8 cellular contexts compared by ENCODE assay signal in the genomic region with DNA sequence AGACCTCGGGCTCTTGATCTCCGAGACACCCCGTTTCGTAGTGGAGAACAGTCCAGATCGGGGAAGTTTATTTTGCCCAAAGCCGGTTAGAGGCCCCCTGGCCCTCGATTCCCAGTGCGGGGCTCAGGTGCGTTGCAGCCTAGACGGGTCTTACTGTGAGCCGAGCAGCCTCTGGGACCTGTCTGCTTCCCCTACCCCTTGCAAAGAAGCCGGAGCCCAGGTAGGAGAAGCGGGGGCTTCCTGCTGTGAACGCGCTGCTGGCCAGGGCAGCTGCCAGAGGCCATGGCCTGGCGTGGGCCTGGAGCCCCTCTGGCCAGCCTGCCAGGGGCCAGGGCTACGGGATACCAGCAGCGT. TPM values are rescaled to one million over a fixed set of nuclear protein-coding genes. Genes with fewer than 3 reads are reported as not detected.
DNase-seq lines count a peak whose midpoint lies in the region; ATAC-seq, FAIRE-seq and TF ChIP-seq lines count a peak whose summit lies in the region.

No MANE protein-coding gene starts in this region.

- H4K20me1 ChIP-seq in PC-3 (ENCODE audit: low read length) = peaks cover 3% of the 10 kb centered on the region; the same call in 1 of the 2 replicates
- no peaks in the 10 kb centered on the region for H4K20me1 ChIP-seq in endothelial cell of umbilical vein (replicated peaks; ENCODE audit: control insufficient read depth, extremely low read depth, insufficient read depth, low read length)

- H3K27ac ChIP-seq in PC-3 (ENCODE audit: low read length) = peak overlapping the region; percentile 73
- H3K27ac ChIP-seq in endothelial cell of umbilical vein (ENCODE audit: insufficient read depth, low read depth, low read length) = peak overlapping the region; percentile 39
- peak overlapping the region; percentile 44 to 86 (median 62) for H3K27ac ChIP-seq in pancreas

- H3K4me3 ChIP-seq in PC-3 (ENCODE audit: low read length) (peak overlapping the region; percentile 70), endothelial cell of umbilical vein (replicated peaks in 1 of 3; ENCODE audit: insufficient read depth in 1 of 3, low read depth in 1 of 3, low read length in 3 of 3) (peak overlapping the region; percentile 52 to 77 (median 65)), pancreas (peak overlapping the region; percentile 68 to 95 (median 82))

- DNase-seq in Caki2 (ENCODE audit: low read depth) (peak; percentile 53), PC-3 (no peak), endothelial cell of umbilical vein (ENCODE audit: low read depth, low spot score) (peak; percentile 16), pancreas (peak in 1 of 6 donors; percentile 36), DMS 273 (lab: John Stamatoyannopoulos, UW; ENCODE audit: unreplicated experiment) (no peak), COR-L47 (lab: John Stamatoyannopoulos, UW) (no peak), NCI-H2107 (lab: John Stamatoyannopoulos, UW) (no peak)

- in situ Hi-C loops in Caki2 (cut with HindIII; ENCODE audit: low pct_unique_long_range_greater_than_20kb, low sequenced_read_pairs) = no loop called here

- H3K9me2 ChIP-seq in PC-3 (replicated peaks; ENCODE audit: low read length) = no peaks in the 10 kb centered on the region

- H3K36me3 ChIP-seq in PC-3 (ENCODE audit: low read depth, low read length) (no peaks in the 10 kb centered on the region), endothelial cell of umbilical vein (ENCODE audit: control insufficient read depth in 2 of 2, extremely low read depth in 1 of 2, insufficient read depth in 2 of 2, low read length in 2 of 2) (peaks cover 0 to 5% of the 10 kb centered on the region in 2 experiments), pancreas (no peaks in the 10 kb centered on the region)

- no peak for TF ChIP-seq POLR2A in endothelial cell of umbilical vein (IDR thresholded peaks at IDR 0.05; ENCODE audit: low read depth, low read length)

- H3K9ac ChIP-seq in PC-3 (ENCODE audit: low read length) = peak overlapping the region; percentile 89
- peak overlapping the region; percentile 72 for H3K9ac ChIP-seq in endothelial cell of umbilical vein (replicated peaks; ENCODE audit: extremely low read depth, insufficient read depth, low read length)

- H3K9me3 ChIP-seq in PC-3 (ENCODE audit: low read length) (no peaks in the 10 kb centered on the region), endothelial cell of umbilical vein (replicated peaks; ENCODE audit: control insufficient read depth, insufficient read depth, low read length) (no peaks in the 10 kb centered on the region), pancreas (no peaks in the 10 kb centered on the region)

- dilution Hi-C loops in endothelial cell of umbilical vein (cut with MboI; ENCODE audit: extremely low pct_ligation_motif_present, low sequenced_read_pairs) = no loop called here

- peak; percentile 19 for ATAC-seq in PC-3
- peak in 2 of 4 donors; percentile 2 to 3 for ATAC-seq in pancreas
- no peak for ATAC-seq in HG02973 (IDR thresholded peaks at IDR 0.05; ENCODE audit: unreplicated experiment)

- CTCF ChIA-PET in PC-3 (lab: Charles Lee) = no interaction called here
- CTCF ChIA-PET in endothelial cell of umbilical vein (lab: Charles Lee) = interaction anchor here (1.2 kb wide), 1 partner anchor 36 kb away, joined by 3 read pairs; no protein-coding TSS in a partner anchor

- H3K79me2 ChIP-seq in PC-3 (ENCODE audit: low read length) (peaks cover 54% of the 10 kb centered on the region), endothelial cell of umbilical vein (ENCODE audit: control insufficient read depth, insufficient read depth, low read length) (peaks cover 52% of the 10 kb centered on the region)

- POLR2A ChIA-PET in PC-3 (lab: Charles Lee; ENCODE audit: unreplicated experiment) (no interaction called here), endothelial cell of umbilical vein (lab: Charles Lee) (no interaction called here)

- WGBS in pancreas, 2 donors = 7 to 9% methylated on average over 18 of the region's 18 CpGs

- TF ChIP-seq CTCF in PC-3 (conservative IDR thresholded peaks at IDR 0.05; ENCODE audit: low read depth, low read length) = no peak
- TF ChIP-seq CTCF in endothelial cell of umbilical vein (IDR thresholded peaks at IDR 0.05; ENCODE audit: extremely low read depth in 1 of 2, insufficient read depth in 1 of 2, low read depth in 1 of 2, low read length in 2 of 2) = no peak
- no peak for TF ChIP-seq CTCF in pancreas (IDR thresholded peaks at IDR 0.05)

- H3K4me2 ChIP-seq in PC-3 (ENCODE audit: low read length) (peak overlapping the region; percentile 86), endothelial cell of umbilical vein (ENCODE audit: insufficient read depth, low read length) (peak overlapping the region; percentile 74)

- BruUV-seq in PC-3 (replicated peaks; lab: Mats Ljungman, UMichigan) (TSS peak; percentile 85), endothelial cell of umbilical vein (replicated peaks; lab: Mats Ljungman, UMichigan) (no TSS peak)

- peaks cover 13% of the 10 kb centered on the region; the same call in 1 of the 2 replicates for H3K4me1 ChIP-seq in PC-3 (ENCODE audit: insufficient read depth, low read length)
- peaks cover 3% of the 10 kb centered on the region for H3K4me1 ChIP-seq in endothelial cell of umbilical vein (ENCODE audit: control insufficient read depth, extremely low read depth, insufficient read depth, low read length)
- H3K4me1 ChIP-seq in pancreas = peaks cover 0 to 3% (median 0%) of the 10 kb centered on the region in 3 donors

- no peaks in the 10 kb centered on the region for H3F3A ChIP-seq in PC-3 (ENCODE audit: low read length, unreplicated experiment)

- H3K27me3 ChIP-seq in PC-3 (ENCODE audit: low read length) = no peaks in the 10 kb centered on the region
- no peaks in the 10 kb centered on the region for H3K27me3 ChIP-seq in endothelial cell of umbilical vein (ENCODE audit: control insufficient read depth in 2 of 2, insufficient read depth in 2 of 2, low read length in 2 of 2)
- H3K27me3 ChIP-seq in pancreas = no peaks in the 10 kb centered on the region

- no peaks in the 10 kb centered on the region for H3K9me1 ChIP-seq in endothelial cell of umbilical vein (replicated peaks; ENCODE audit: control insufficient read depth, extremely low read depth, insufficient read depth, low read length)

- H2AFZ ChIP-seq in PC-3 (ENCODE audit: low read length) (peak overlapping the region; percentile 75; the same call in 1 of the 2 replicates), endothelial cell of umbilical vein (ENCODE audit: low read depth, low read length) (peak overlapping the region; percentile 60)

- intact Hi-C loops in PC-3 (cut with micrococcal nuclease) = no loop called here
- intact Hi-C loops in endothelial cell of umbilical vein (cut with micrococcal nuclease) = loop anchor here (2.0 kb wide), 1 partner anchor 35 kb away; a partner anchor contains a TSS
- intact Hi-C loops in pancreas (cut with DNase I) = no loop called here

- FAIRE-seq in endothelial cell of umbilical vein (lab: Jason Lieb, UNC) (no peak), pancreas (lab: Jason Lieb, UNC) (no peak)

RNA-seq across cellular contexts. Expression of a gene that starts 0.6 kb away (rescaled TPM):
- total RNA-seq in Caki2 (2014; rRNA removed; shearing (Covaris generic); ENCODE audit: low replicate concordance) = 757 and 778 TPM in 2 replicates
- 283 and 349 TPM in 2 replicates for total RNA-seq in PC-3 (2014; rRNA removed)
- 328 and 346 TPM in 2 replicates for total RNA-seq in endothelial cell of umbilical vein
- 720 and 1,228 TPM in 2 replicates for polyA plus RNA-seq in endothelial cell of umbilical vein
- 330 and 448 TPM in 2 replicates for polyA plus RNA-seq in endothelial cell of umbilical vein (2011; cell fraction: cytosol; rRNA removed)
- 114 and 133 TPM in 2 replicates for polyA plus RNA-seq in endothelial cell of umbilical vein (2011; cell fraction: nucleus; rRNA removed)
- polyA plus RNA-seq in endothelial cell of umbilical vein (2012) = 151 and 361 TPM in 2 replicates
- polyA minus RNA-seq in endothelial cell of umbilical vein = 76.8 and 89.2 TPM in 2 replicates
- polyA minus RNA-seq in endothelial cell of umbilical vein (2011; cell fraction: cytosol; rRNA and poly(A)+ RNA removed) = 71.9 TPM
- polyA minus RNA-seq in endothelial cell of umbilical vein (2011; cell fraction: nucleus; rRNA and poly(A)+ RNA removed) = 19.2 and 32.9 TPM in 2 replicates
- 10 to 100 TPM; 24.2 to 63.2 (median 34.7) TPM for total RNA-seq in pancreas
- 10 to 100 TPM; 62.4 to 79.6 TPM for polyA plus RNA-seq in pancreas

RNA-seq across cellular contexts. Expression of a gene that starts 8.8 kb away (rescaled TPM):
- 41.8 and 67.9 TPM in 2 replicates for total RNA-seq in Caki2 (2014; rRNA removed; shearing (Covaris generic); ENCODE audit: low replicate concordance)
- total RNA-seq in PC-3 (2014; rRNA removed) = 29.2 and 39.2 TPM in 2 replicates
- total RNA-seq in endothelial cell of umbilical vein = 16.9 and 17.8 TPM in 2 replicates
- 23.2 and 26.9 TPM in 2 replicates for polyA plus RNA-seq in endothelial cell of umbilical vein
- 20.4 and 23.3 TPM in 2 replicates for polyA plus RNA-seq in endothelial cell of umbilical vein (2011; cell fraction: cytosol; rRNA removed)
- 12.8 and 13.3 TPM in 2 replicates for polyA plus RNA-seq in endothelial cell of umbilical vein (2011; cell fraction: nucleus; rRNA removed)
- polyA plus RNA-seq in endothelial cell of umbilical vein (2012) = 11.5 and 11.9 TPM in 2 replicates
- 10.4 and 17.9 TPM in 2 replicates for polyA minus RNA-seq in endothelial cell of umbilical vein
- polyA minus RNA-seq in endothelial cell of umbilical vein (2011; cell fraction: cytosol; rRNA and poly(A)+ RNA removed) = 13.8 TPM
- polyA minus RNA-seq in endothelial cell of umbilical vein (2011; cell fraction: nucleus; rRNA and poly(A)+ RNA removed) = 7.7 and 9.5 TPM in 2 replicates
- total RNA-seq in pancreas = 10 to 100 TPM in 3 of 6 donors, 1 to 10 TPM in 3; 7.0 to 12.8 (median 9.6) TPM
- 10 to 100 TPM; 13.7 to 14.1 TPM for polyA plus RNA-seq in pancreas

RNA-seq across cellular contexts. Expression of a gene that starts 35.0 kb away (rescaled TPM):
- 38.8 and 48.9 TPM in 2 replicates for total RNA-seq in Caki2 (2014; rRNA removed; shearing (Covaris generic); ENCODE audit: low replicate concordance)
- total RNA-seq in PC-3 (2014; rRNA removed) (48.9 and 54.3 TPM in 2 replicates), endothelial cell of umbilical vein (32.9 and 36.5 TPM in 2 replicates), pancreas (10 to 100 TPM; 10.6 to 22.2 (median 16.1) TPM)
- polyA plus RNA-seq in endothelial cell of umbilical vein (26.2 and 30.1 TPM in 2 replicates), pancreas (10 to 100 TPM; 13.7 to 14.2 TPM)
- 13.7 and 14.3 TPM in 2 replicates for polyA plus RNA-seq in endothelial cell of umbilical vein (2011; cell fraction: cytosol; rRNA removed)
- polyA plus RNA-seq in endothelial cell of umbilical vein (2011; cell fraction: nucleus; rRNA removed) = 14.1 and 15.3 TPM in 2 replicates
- polyA plus RNA-seq in endothelial cell of umbilical vein (2012) = 29.6 and 34.1 TPM in 2 replicates
- polyA minus RNA-seq in endothelial cell of umbilical vein = 13.0 and 14.5 TPM in 2 replicates
- polyA minus RNA-seq in endothelial cell of umbilical vein (2011; cell fraction: cytosol; rRNA and poly(A)+ RNA removed) = 32.1 TPM
- 7.3 and 7.8 TPM in 2 replicates for polyA minus RNA-seq in endothelial cell of umbilical vein (2011; cell fraction: nucleus; rRNA and poly(A)+ RNA removed)

RNA-seq across cellular contexts. Expression of a gene that starts 41.4 kb away (rescaled TPM):
- 14.9 and 27.0 TPM in 2 replicates for total RNA-seq in Caki2 (2014; rRNA removed; shearing (Covaris generic); ENCODE audit: low replicate concordance)
- total RNA-seq in PC-3 (2014; rRNA removed) (24.6 and 29.4 TPM in 2 replicates), endothelial cell of umbilical vein (0.49 TPM in 1 of 2 replicates, not detected in the other), pancreas (1 to 10 TPM in 4 of 6 donors, under 1 TPM in 2; 0.97 to 8.4 (median 1.4) TPM)
- polyA plus RNA-seq in endothelial cell of umbilical vein (0.57 and 0.95 TPM in 2 replicates), pancreas (1 to 10 TPM; 4.5 to 5.2 TPM)
- 0.19 and 0.55 TPM in 2 replicates for polyA plus RNA-seq in endothelial cell of umbilical vein (2011; cell fraction: cytosol; rRNA removed)
- polyA plus RNA-seq in endothelial cell of umbilical vein (2011; cell fraction: nucleus; rRNA removed) = 0.17 and 0.21 TPM in 2 replicates
- 0.23 and 0.44 TPM in 2 replicates for polyA plus RNA-seq in endothelial cell of umbilical vein (2012)
- not detected in 2 replicates for polyA minus RNA-seq in endothelial cell of umbilical vein
- polyA minus RNA-seq in endothelial cell of umbilical vein (2011; cell fraction: cytosol; rRNA and poly(A)+ RNA removed) = 2.5 TPM
- not detected in 2 replicates for polyA minus RNA-seq in endothelial cell of umbilical vein (2011; cell fraction: nucleus; rRNA and poly(A)+ RNA removed)

Comparison
In these comparisons a context has a peak if more than half of its experiments do, and no peak if none do; other contexts are left out.
1. DNase-seq: peak in Caki2 (single experiment) and endothelial cell of umbilical vein (single experiment); none in PC-3 (single experiment), DMS 273 (single experiment), COR-L47 (single experiment) and NCI-H2107 (single experiment).
2. Peak in every context shown above with its lines, with median percentiles within 50 percentile points of each other: H3K27ac ChIP-seq and H3K4me3 ChIP-seq.